1 cellular context compared by ENCODE assay signal in genomic region chr10:79187545-79187940, GRCh38.
TF ChIP-seq lines count a peak whose summit lies in the region.

No MANE protein-coding gene starts in this region.

TF ChIP-seq in HepG2, 621 proteins besides CTCF, POLR2A, EP300 and RAD21:
- no peak for TF ChIP-seq STAT6 (CRISPR knock-in tag; IDR thresholded peaks at IDR 0.05; ENCODE audit: borderline replicate concordance)
- TF ChIP-seq, protein P1, sequence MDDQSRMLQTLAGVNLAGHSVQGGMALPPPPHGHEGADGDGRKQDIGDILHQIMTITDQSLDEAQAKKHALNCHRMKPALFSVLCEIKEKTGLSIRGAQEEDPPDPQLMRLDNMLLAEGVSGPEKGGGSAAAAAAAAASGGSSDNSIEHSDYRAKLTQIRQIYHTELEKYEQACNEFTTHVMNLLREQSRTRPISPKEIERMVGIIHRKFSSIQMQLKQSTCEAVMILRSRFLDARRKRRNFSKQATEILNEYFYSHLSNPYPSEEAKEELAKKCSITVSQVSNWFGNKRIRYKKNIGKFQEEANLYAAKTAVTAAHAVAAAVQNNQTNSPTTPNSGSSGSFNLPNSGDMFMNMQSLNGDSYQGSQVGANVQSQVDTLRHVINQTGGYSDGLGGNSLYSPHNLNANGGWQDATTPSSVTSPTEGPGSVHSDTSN (CRISPR knock-in tag; IDR thresholded peaks at IDR 0.05; ENCODE audit: borderline replicate concordance): no peak
- TF ChIP-seq ZNF768 (CRISPR knock-in tag; IDR thresholded peaks at IDR 0.05): peak; percentile 1; the same call in 1 of the 2 replicates
- TF ChIP-seq ZNF24 (IDR thresholded peaks at IDR 0.05): no peak
- 0 out of 2 replicates have a peak, but pooled peaks have one; percentile 0 for TF ChIP-seq GATAD1 (CRISPR knock-in tag; IDR thresholded peaks at IDR 0.05)
- no peak for TF ChIP-seq ZNF441 (CRISPR knock-in tag; IDR thresholded peaks at IDR 0.05; ENCODE audit: borderline replicate concordance)
- 0 out of 2 replicates have a peak, but pooled peaks have one; percentile 7 for TF ChIP-seq ZNF343 (CRISPR knock-in tag; IDR thresholded peaks at IDR 0.05)
- TF ChIP-seq ZNF17 (CRISPR knock-in tag; IDR thresholded peaks at IDR 0.05): no peak
- peak; percentile 43 for TF ChIP-seq RBM22 (optimal IDR thresholded peaks at IDR 0.05; ENCODE audit: low read length)
- no peak for TF ChIP-seq ZNF558 (CRISPR knock-in tag; IDR thresholded peaks at IDR 0.05; ENCODE audit: borderline replicate concordance)
